Comparison of ENCODE assay signal across 17 cellular contexts in the genomic region with DNA sequence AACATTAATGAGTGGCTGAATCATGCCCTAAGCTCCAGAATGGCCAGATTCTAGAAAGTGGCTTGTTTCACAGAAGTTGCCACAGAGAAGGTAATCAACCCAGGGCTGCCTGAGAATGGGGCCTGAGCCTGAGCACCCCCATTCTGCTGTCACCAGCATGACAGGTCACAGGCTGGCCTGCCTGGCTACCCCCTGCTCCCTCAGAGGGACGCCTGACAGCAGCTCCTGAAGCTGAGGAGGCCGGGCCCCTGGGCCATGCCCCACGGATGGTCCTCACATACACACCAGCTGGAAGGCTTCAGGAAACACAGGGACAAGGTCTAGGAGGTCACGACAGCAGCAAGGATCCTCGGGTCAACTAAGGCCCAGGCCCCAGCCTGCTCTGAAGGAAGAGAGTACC. TPM values are rescaled to one million over a fixed set of nuclear protein-coding genes. Genes with fewer than 3 reads are reported as not detected.
DNase-seq lines count a peak whose midpoint lies in the region; ATAC-seq and TF ChIP-seq lines count a peak whose summit lies in the region.
"Had no signal": no experiment of that assay in that cellular context is flagged by ENCODE, and none has a peak within 500 bp of the region (broad histone marks: within the 10 kb centered on the region; RNA-seq: fewer than 3 reads in every experiment).

No MANE protein-coding gene starts in this region.

- 67 to 79% (median 76%) methylated on average over 3 to 5 of the region's 5 CpGs for WGBS in heart left ventricle, 4 donors
- 76% methylated on average over 5 of the region's 5 CpGs for WGBS in hepatocyte (ENCODE audit: low lambda C conversion rate, missing lambda C conversion rate)

- peaks cover 0 to 56% (median 21%) of the 10 kb centered on the region in 12 donors for H3K4me1 ChIP-seq in heart left ventricle
- H3K4me1 ChIP-seq in hepatocyte (ENCODE audit: insufficient read depth), result no peaks in the 10 kb centered on the region

- DNase-seq in heart left ventricle, result no peak
- no peak for DNase-seq in left ventricle myocardium superior
- no peak for DNase-seq in hepatocyte (ENCODE audit: low spot score)
- DNase-seq in type B pancreatic cell (ENCODE audit: extremely low spot score, unreplicated experiment), result no peak
- DNase-seq in NOMO-1 treated with DMSO at 0.1 percent for 48 hours (lab: John Stamatoyannopoulos, UW; ENCODE audit: unreplicated experiment), result no peak
- no peak for DNase-seq in H4 (ENCODE audit: low spot score)
- DNase-seq: C1 segment of cervical spinal cord; CD4-positive, alpha-beta memory T cell; COR-L47; DMS153; DND-41; GOT3; H9 had no signal

- H3K36me3 Mint-ChIP-seq in type B pancreatic cell, result no peaks in the 10 kb centered on the region
- H3K36me3 Mint-ChIP-seq: CD4-positive, alpha-beta memory T cell had no signal

- H3K27ac Mint-ChIP-seq in type B pancreatic cell, result no peak overlapping the region
- H3K27ac Mint-ChIP-seq: CD4-positive, alpha-beta memory T cell; H9 had no signal

- H3K9me3 ChIP-seq in heart left ventricle (no peaks in the 10 kb centered on the region), hepatocyte (ENCODE audit: low read depth) (no peaks in the 10 kb centered on the region)

- H3K4me3 Mint-ChIP-seq in type B pancreatic cell, result peak overlapping the region; percentile 54
- H3K4me3 Mint-ChIP-seq: CD4-positive, alpha-beta memory T cell; H9 had no signal

- H3K27me3 ChIP-seq in heart left ventricle (no peaks in the 10 kb centered on the region), hepatocyte (no peaks in the 10 kb centered on the region)

- H3K27ac ChIP-seq in heart left ventricle, result peak overlapping the region in 7 of 12 donors; percentile 15 to 78 (median 64)
- no peak overlapping the region for H3K27ac ChIP-seq in hepatocyte

- peak overlapping the region in 4 of 12 donors; percentile 14 to 32 (median 24) for H3K4me3 ChIP-seq in heart left ventricle
- no peak overlapping the region for H3K4me3 ChIP-seq in hepatocyte

- TF ChIP-seq CTCF in heart left ventricle (IDR thresholded peaks at IDR 0.05) (no peak), hepatocyte (IDR thresholded peaks at IDR 0.05; ENCODE audit: poor library complexity) (no peak), type B pancreatic cell (conservative IDR thresholded peaks at IDR 0.05) (no peak)

- no peak for TF ChIP-seq POLR2A in heart left ventricle (IDR thresholded peaks at IDR 0.05)

- no peaks in the 10 kb centered on the region for H4K20me1 ChIP-seq in hepatocyte (ENCODE audit: insufficient read depth, poor library complexity, severe bottlenecking)

- H3K36me3 ChIP-seq in heart left ventricle (no peaks in the 10 kb centered on the region), hepatocyte (replicated peaks; ENCODE audit: insufficient read depth, low read depth) (no peaks in the 10 kb centered on the region)

- no peak overlapping the region for H2AFZ ChIP-seq in hepatocyte

- peaks cover 5% of the 10 kb centered on the region for H3K27me3 Mint-ChIP-seq in type B pancreatic cell
- H3K27me3 Mint-ChIP-seq: CD4-positive, alpha-beta memory T cell had no signal

- no peaks in the 10 kb centered on the region for H3K79me2 ChIP-seq in hepatocyte

- H3K4me1 Mint-ChIP-seq in type B pancreatic cell (ENCODE audit: unreplicated experiment), result peaks cover 18% of the 10 kb centered on the region
- H3K4me1 Mint-ChIP-seq: CD4-positive, alpha-beta memory T cell had no signal

- no peaks in the 10 kb centered on the region for H3K9me3 Mint-ChIP-seq in type B pancreatic cell
- H3K9me3 Mint-ChIP-seq: H9 had no signal

- H3K4me2 ChIP-seq in hepatocyte, result peak overlapping the region; percentile 10

- no peak for ATAC-seq in heart left ventricle
- no peak for ATAC-seq in left ventricle myocardium superior
- ATAC-seq in HG03066 (IDR thresholded peaks at IDR 0.05; ENCODE audit: low read depth, unreplicated experiment), result peak; percentile 9
- ATAC-seq: HCT116 had no signal

- H3K9me2 ChIP-seq in hepatocyte (replicated peaks; ENCODE audit: insufficient read depth), result no peaks in the 10 kb centered on the region

- intact Hi-C loops in heart left ventricle (cut with DNase I), result no loop called here
- intact Hi-C loops in left ventricle myocardium superior (cut with micrococcal nuclease), result no loop called here

RNA-seq across cellular contexts. Expression of a gene that starts 3.7 kb away (rescaled TPM):
- total RNA-seq in heart left ventricle, result 1 to 10 TPM in 1 of 9 donors, under 1 TPM in 5, not detected in 3; 0.21 to 2.9 (median 0.31) TPM
- polyA plus RNA-seq in heart left ventricle, result under 1 TPM; 0.08 to 0.22 TPM
- not detected for total RNA-seq in left ventricle myocardium superior
- total RNA-seq in hepatocyte, result 91.4 and 94.1 TPM in 2 replicates
- 136 and 192 TPM in 2 replicates for polyA plus RNA-seq in hepatocyte
- total RNA-seq in type B pancreatic cell (ENCODE audit: low replicate concordance), result 55.6 and 198 TPM in 2 replicates
- total RNA-seq in H4 (2014; rRNA removed; shearing (Covaris generic)), result not detected in 2 replicates
- total RNA-seq: A172; CD4-positive, alpha-beta memory T cell had no signal
- polyA plus RNA-seq: BJ; CD4-positive, alpha-beta memory T cell had no signal

Comparison
In these comparisons a context has a peak if more than half of its experiments do, and no peak if none do; other contexts are left out.
1. RNA of a gene that starts 3.7 kb away (total RNA-seq): 91.4 to 94.1 TPM in hepatocyte and 55.6 to 198 TPM in type B pancreatic cell; 0.21 to 2.9 TPM in heart left ventricle, not detected in left ventricle myocardium superior (single experiment) and not detected in H4; every median in the first group is over 10 times any median in the second.